ENCODE assay signal across 8 cellular contexts in the genomic region with DNA sequence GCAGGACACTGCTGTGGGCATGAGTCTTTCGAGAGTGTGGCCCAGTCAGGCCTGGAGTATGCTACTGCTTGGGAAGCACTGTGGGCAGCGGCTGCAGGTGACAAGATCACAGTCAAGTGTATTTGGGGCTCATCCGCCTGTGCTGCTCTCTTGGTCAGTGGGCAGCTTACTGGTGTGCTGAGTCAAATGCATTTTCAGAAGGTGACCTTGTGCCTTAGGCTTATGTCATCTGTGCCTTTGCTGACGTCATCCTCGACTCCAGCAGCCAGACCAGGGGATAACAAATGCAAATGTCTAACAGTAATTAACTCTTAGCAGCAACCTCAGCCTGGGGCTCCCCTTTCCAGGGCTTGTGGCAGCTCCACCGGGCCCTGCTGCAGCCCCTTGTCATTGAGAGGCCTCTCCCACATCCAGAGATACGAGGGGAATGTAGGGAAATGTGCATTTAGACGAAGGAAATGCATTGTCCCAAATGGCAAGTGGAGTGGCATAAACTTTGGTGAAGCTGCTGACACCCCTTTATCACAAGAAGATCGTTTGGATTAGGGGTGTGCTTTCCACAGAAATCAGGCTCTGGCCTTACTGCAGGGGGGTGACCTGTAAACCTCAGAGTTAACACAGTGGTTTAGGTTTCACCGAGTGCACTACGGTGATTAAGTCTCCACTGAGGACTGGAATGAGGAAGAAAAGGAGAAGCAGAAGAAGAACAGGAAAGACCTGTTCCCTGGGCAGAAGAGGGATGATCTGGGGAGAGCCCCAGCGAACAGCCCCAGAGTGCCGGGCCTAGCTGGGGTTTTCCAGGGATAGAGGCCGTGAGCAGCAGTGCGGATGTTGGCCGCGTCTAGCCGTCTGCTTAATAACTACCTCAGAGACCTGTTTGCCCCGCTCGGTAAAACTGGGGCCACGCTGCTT. TPM values are rescaled to one million over a fixed set of nuclear protein-coding genes. Genes with fewer than 3 reads are reported as not detected.
A peak's percentile ranks its signal among the peaks of the same experiment; 100 is the strongest.
DNase-seq lines count a peak whose midpoint lies in the region; ATAC-seq, FAIRE-seq and TF ChIP-seq lines count a peak whose summit lies in the region.

No MANE protein-coding gene starts in this region.

- H3K4me3 ChIP-seq in fibroblast of the aortic adventitia (ENCODE audit: low read depth, low read length): no peak overlapping the region

- CTCF ChIA-PET in RWPE1 (lab: Yijun Ruan, JAX): interaction anchor here (0.6 to 0.7 kb wide), 2 partner anchors 11 to 130 kb away, joined by 3 read pairs; no protein-coding TSS in a partner anchor

- no peaks in the 10 kb centered on the region for H3K27me3 Mint-ChIP-seq in stimulated activated memory B cell treated with anti-CD40 and anti-IgM and Interleukin-4, amounts not matched to agents 10 μg/mL and 1 μg/mL and 100 μg/mL, for 72 hours

- H3K36me3 Mint-ChIP-seq in stimulated activated memory B cell treated with anti-CD40 and anti-IgM and Interleukin-4, amounts not matched to agents 10 μg/mL and 1 μg/mL and 100 μg/mL, for 72 hours: no peaks in the 10 kb centered on the region

- no peak for FAIRE-seq in GM19239 (lab: Jason Lieb, UNC)

- no peak overlapping the region for H3K4me3 Mint-ChIP-seq in stimulated activated memory B cell treated with anti-CD40 and anti-IgM and Interleukin-4, amounts not matched to agents 10 μg/mL and 1 μg/mL and 100 μg/mL, for 72 hours

- in situ Hi-C loops in G401 (cut with HindIII; ENCODE audit: low sequenced_read_pairs): no loop called here

- peak; percentile 71 for ATAC-seq in stimulated activated memory B cell treated with anti-CD40 and anti-IgM and Interleukin-4, amounts not matched to agents 10 μg/mL and 1 μg/mL and 100 μg/mL, for 72 hours
- ATAC-seq in HG02970 (IDR thresholded peaks at IDR 0.05; ENCODE audit: low FRiP score, unreplicated experiment): no peak

- H3K4me1 Mint-ChIP-seq in stimulated activated memory B cell treated with anti-CD40 and anti-IgM and Interleukin-4, amounts not matched to agents 10 μg/mL and 1 μg/mL and 100 μg/mL, for 72 hours: peaks cover 32% of the 10 kb centered on the region

- H3K27ac ChIP-seq in RWPE1: peak overlapping the region; percentile 97

- no peak for TF ChIP-seq CTCF in RWPE1 (conservative IDR thresholded peaks at IDR 0.05; ENCODE audit: low read depth)
- TF ChIP-seq CTCF in fibroblast of the aortic adventitia (IDR thresholded peaks at IDR 0.05; ENCODE audit: insufficient read depth, low read length): no peak

- H3K27ac Mint-ChIP-seq in stimulated activated memory B cell treated with anti-CD40 and anti-IgM and Interleukin-4, amounts not matched to agents 10 μg/mL and 1 μg/mL and 100 μg/mL, for 72 hours: peak overlapping the region; percentile 36

- DNase-seq in EH (ENCODE audit: low read depth): peak; percentile 35
- DNase-seq in HCEC 1CT: peak; percentile 47
- DNase-seq in RWPE1 (ENCODE audit: low spot score): peak; percentile 84
- peak; percentile 22 for DNase-seq in fibroblast of the aortic adventitia (ENCODE audit: low read depth)
- no peak for DNase-seq in G401 (ENCODE audit: low spot score)
- no peak for DNase-seq in GM19239 (ENCODE audit: insufficient read length, low spot score)

- POLR2A ChIA-PET in RWPE1 (lab: Yijun Ruan, JAX; ENCODE audit: low non-redundant PET): no interaction called here

- H3K9me3 Mint-ChIP-seq in stimulated activated memory B cell treated with anti-CD40 and anti-IgM and Interleukin-4, amounts not matched to agents 10 μg/mL and 1 μg/mL and 100 μg/mL, for 72 hours: no peaks in the 10 kb centered on the region

RNA-seq across cellular contexts. Expression of gene PSMA6, which starts 39.7 kb away (rescaled TPM):
- 96.7 and 184 TPM in 2 replicates for total RNA-seq in fibroblast of the aortic adventitia (ENCODE audit: low replicate concordance)
- 397 and 405 TPM in 2 replicates for total RNA-seq in G401 (2014; rRNA removed; shearing (Covaris generic))

Comparison
In these comparisons a context has a peak if more than half of its experiments do, and no peak if none do; other contexts are left out.
1. DNase-seq: peak in EH (single experiment), HCEC 1CT (single experiment), RWPE1 (single experiment) and fibroblast of the aortic adventitia (single experiment); none in G401 (single experiment) and GM19239 (single experiment).